In the genomic region with DNA sequence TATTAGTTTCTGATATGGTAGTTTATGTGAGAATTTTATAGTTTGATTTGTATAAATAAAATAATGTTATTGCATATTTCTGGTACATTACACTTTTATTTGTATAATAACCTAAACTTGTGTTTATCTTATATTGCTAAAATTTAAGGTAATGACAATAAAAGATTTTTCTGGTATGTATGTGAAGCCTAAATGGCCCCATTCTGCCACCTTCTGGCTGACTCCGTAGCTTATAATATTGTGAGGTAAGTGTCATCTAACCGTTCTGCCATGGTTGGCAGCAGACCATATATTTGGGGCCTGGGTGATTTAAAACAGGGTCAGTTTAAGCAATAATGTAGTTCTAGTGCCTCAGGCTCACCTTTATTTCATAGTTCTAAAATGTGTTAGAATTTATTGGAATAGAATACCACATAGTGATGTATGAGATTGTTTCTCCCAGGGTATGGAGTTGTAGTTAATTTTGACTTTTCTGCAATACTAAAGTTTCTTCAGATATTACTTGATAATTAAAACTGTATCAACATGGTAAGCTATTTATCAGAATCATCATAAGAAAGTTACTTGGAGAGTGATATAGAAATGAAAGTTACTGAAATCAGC, we compare ENCODE assay signal across 8 cellular contexts. TPM values are rescaled to one million over a fixed set of nuclear protein-coding genes. Genes with fewer than 3 reads are reported as not detected.
DNase-seq lines count a peak whose midpoint lies in the region; ATAC-seq and TF ChIP-seq lines count a peak whose summit lies in the region.

No MANE protein-coding gene starts in this region.

- POLR2A ChIA-PET in PC-3 (lab: Charles Lee; ENCODE audit: unreplicated experiment), result no interaction called here

- H3K27me3 ChIP-seq in PC-3 (ENCODE audit: low read length), result no peaks in the 10 kb centered on the region

- H3K4me2 ChIP-seq in PC-3 (ENCODE audit: low read length), result no peak overlapping the region

- no peaks in the 10 kb centered on the region for H3K9me2 ChIP-seq in PC-3 (replicated peaks; ENCODE audit: low read length)

- no peak overlapping the region for H3K27ac ChIP-seq in PC-3 (ENCODE audit: low read length)

- H4K20me1 ChIP-seq in PC-3 (ENCODE audit: low read length), result no peaks in the 10 kb centered on the region

- no peaks in the 10 kb centered on the region for H3K36me3 ChIP-seq in PC-3 (ENCODE audit: low read depth, low read length)

- no peaks in the 10 kb centered on the region for H3K4me1 Mint-ChIP-seq in activated naive CD4-positive, alpha-beta T cell treated with anti-CD3 and anti-CD28 coated beads for 36 hours (ENCODE audit: low read depth)

- ATAC-seq in GM18858 (IDR thresholded peaks at IDR 0.05; ENCODE audit: unreplicated experiment) (peak; percentile 48), HG03565 (IDR thresholded peaks at IDR 0.05; ENCODE audit: unreplicated experiment) (peak; percentile 59), PC-3 (peak; percentile 65), left cardiac atrium (peak; percentile 55 to 71)

- H3K27ac Mint-ChIP-seq in activated naive CD4-positive, alpha-beta T cell treated with anti-CD3 and anti-CD28 coated beads for 36 hours, result no peak overlapping the region

- H3K9ac ChIP-seq in PC-3 (ENCODE audit: low read length), result no peak overlapping the region

- no peaks in the 10 kb centered on the region for H3F3A ChIP-seq in PC-3 (ENCODE audit: low read length, unreplicated experiment)

- no peak for DNase-seq in AG09309 (ENCODE audit: low read depth)
- peak; percentile 79 for DNase-seq in PC-3
- peak; percentile 79 for DNase-seq in activated naive CD4-positive, alpha-beta T cell treated with anti-CD3 and anti-CD28 coated beads for 36 hours
- DNase-seq in left cardiac atrium, result peak; percentile 44
- DNase-seq in smooth muscle cell of the brain vasculature (ENCODE audit: low read depth, low spot score), result peak; percentile 43
- DNase-seq in cerebellar nuclear complex (lab: John Stamatoyannopoulos, UW), result no peak

- CTCF ChIA-PET in PC-3 (lab: Charles Lee), result interaction anchor here (0.5 kb wide), 1 partner anchor 121 kb away, joined by 3 read pairs; no protein-coding TSS in a partner anchor
- CTCF ChIA-PET in activated naive CD4-positive, alpha-beta T cell treated with anti-CD3 and anti-CD28 coated beads for 36 hours (lab: Charles Lee), result interaction anchor here (0.6 to 3.6 kb wide), 7 partner anchors 20 to 430 kb away, joined by 3 to 25 read pairs (median 4); no protein-coding TSS in a partner anchor

- no peaks in the 10 kb centered on the region for H3K79me2 ChIP-seq in PC-3 (ENCODE audit: low read length)

- TF ChIP-seq CTCF in AG09309 (IDR thresholded peaks at IDR 0.05; ENCODE audit: control insufficient read depth, insufficient read depth, low read depth, low read length, missing control alignments), result peak; percentile 73
- peak; percentile 90 for TF ChIP-seq CTCF in PC-3 (conservative IDR thresholded peaks at IDR 0.05; ENCODE audit: low read depth, low read length)

- no peaks in the 10 kb centered on the region for H3K9me3 Mint-ChIP-seq in activated naive CD4-positive, alpha-beta T cell treated with anti-CD3 and anti-CD28 coated beads for 36 hours

- no peaks in the 10 kb centered on the region for H3K36me3 Mint-ChIP-seq in activated naive CD4-positive, alpha-beta T cell treated with anti-CD3 and anti-CD28 coated beads for 36 hours (ENCODE audit: low read depth)

- intact Hi-C loops in PC-3 (cut with micrococcal nuclease) (loop anchor here (1.0 to 2.0 kb wide), 5 partner anchors 44 to 218 kb away; a partner anchor contains a TSS), left cardiac atrium (cut with DNase I) (loop anchor here in 1 of 2 donors (2.0 kb wide), 1 partner anchor 190 kb away; no protein-coding TSS in a partner anchor)
- intact Hi-C loops in activated naive CD4-positive, alpha-beta T cell treated with anti-CD3 and anti-CD28 coated beads for 36 hours (cut with micrococcal nuclease), result loop anchor here (1.0 to 2.0 kb wide), 4 partner anchors 124 to 630 kb away; a partner anchor contains a TSS

- H3K4me3 ChIP-seq in AG09309 (ENCODE audit: control insufficient read depth, low read depth, low read length), result no peak overlapping the region
- H3K4me3 ChIP-seq in PC-3 (ENCODE audit: low read length), result no peak overlapping the region

- H3K27me3 Mint-ChIP-seq in activated naive CD4-positive, alpha-beta T cell treated with anti-CD3 and anti-CD28 coated beads for 36 hours (ENCODE audit: low read depth), result no peaks in the 10 kb centered on the region

- no TSS peak for BruUV-seq in PC-3 (replicated peaks; lab: Mats Ljungman, UMichigan)

- no peaks in the 10 kb centered on the region for H3K4me1 ChIP-seq in PC-3 (ENCODE audit: insufficient read depth, low read length)

- H3K9me3 ChIP-seq in PC-3 (ENCODE audit: low read length), result no peaks in the 10 kb centered on the region

- no peak overlapping the region for H3K4me3 Mint-ChIP-seq in activated naive CD4-positive, alpha-beta T cell treated with anti-CD3 and anti-CD28 coated beads for 36 hours

- H2AFZ ChIP-seq in PC-3 (ENCODE audit: low read length), result no peak overlapping the region

RNA-seq across cellular contexts. Expression of a gene that starts 21.2 kb away (rescaled TPM):
- total RNA-seq in PC-3 (2014; rRNA removed) (7.8 and 8.3 TPM in 2 replicates), left cardiac atrium (10 to 100 TPM; 44.4 to 44.5 TPM)
- 10 to 100 TPM; 25.7 to 25.9 TPM for total RNA-seq in activated naive CD4-positive, alpha-beta T cell treated with anti-CD3 and anti-CD28 coated beads for 36 hours

Comparison
In these comparisons a context has a peak if more than half of its experiments do, and no peak if none do; other contexts are left out.
1. DNase-seq: peak in PC-3 (single experiment), activated naive CD4-positive, alpha-beta T cell treated with anti-CD3 and anti-CD28 coated beads for 36 hours (single experiment), left cardiac atrium (single experiment) and smooth muscle cell of the brain vasculature (single experiment); none in AG09309 (single experiment) and cerebellar nuclear complex (0 of 2).
2. Peak in every context shown above with its lines, with median percentiles within 50 percentile points of each other: ATAC-seq.